ENCODE assay signal across 1 cellular context in the genomic region with DNA sequence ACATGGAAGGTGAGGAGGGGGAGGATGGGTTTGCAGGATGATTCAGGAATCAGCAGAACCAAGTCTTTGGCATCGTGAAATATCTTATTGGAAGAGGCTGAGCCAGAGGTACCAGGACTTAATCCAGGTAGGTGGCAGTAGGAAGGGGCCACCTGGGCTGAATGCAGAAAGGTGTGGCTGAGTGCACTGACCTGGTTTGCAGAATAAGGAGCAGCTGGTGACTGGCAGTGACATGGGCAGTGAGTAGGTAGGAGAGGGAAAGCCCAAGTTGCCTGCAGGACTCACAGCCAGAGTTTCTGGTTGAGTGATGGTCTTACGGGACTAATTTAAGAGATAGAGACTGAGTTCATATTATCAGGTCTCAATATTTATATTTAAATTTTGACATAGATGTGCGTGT.
TF ChIP-seq lines count a peak whose summit lies in the region.

No MANE protein-coding gene starts in this region.

TF ChIP-seq in GM23338, 12 proteins besides CTCF, POLR2A, EP300 and RAD21 (continued from another document):
- no peak for TF ChIP-seq ZNF462 (CRISPR knock-in tag; IDR thresholded peaks at IDR 0.05)
- TF ChIP-seq STAT1 (IDR thresholded peaks at IDR 0.05; ENCODE audit: unreplicated experiment), result no peak
- TF ChIP-seq JUNB (IDR thresholded peaks at IDR 0.05; ENCODE audit: unreplicated experiment), result no peak
- no peak for TF ChIP-seq ETS1 (IDR thresholded peaks at IDR 0.05)
- no peak for TF ChIP-seq EZH2 (IDR thresholded peaks at IDR 0.05; ENCODE audit: low read depth, unreplicated experiment)
- TF ChIP-seq NANOG (IDR thresholded peaks at IDR 0.05; ENCODE audit: borderline replicate concordance), result no peak
- TF ChIP-seq EZH2phosphoT487 (IDR thresholded peaks at IDR 0.05; ENCODE audit: unreplicated experiment), result no peak
- no peak for TF ChIP-seq CREB1 (CRISPR knock-in tag; IDR thresholded peaks at IDR 0.05; ENCODE audit: low read depth)
- TF ChIP-seq ZNF114 (CRISPR knock-in tag; IDR thresholded peaks at IDR 0.05), result no peak
- TF ChIP-seq ZNF331 (CRISPR knock-in tag; IDR thresholded peaks at IDR 0.05; ENCODE audit: low read depth), result no peak
